ENCODE assay signal across 8 cellular contexts in the genomic region with DNA sequence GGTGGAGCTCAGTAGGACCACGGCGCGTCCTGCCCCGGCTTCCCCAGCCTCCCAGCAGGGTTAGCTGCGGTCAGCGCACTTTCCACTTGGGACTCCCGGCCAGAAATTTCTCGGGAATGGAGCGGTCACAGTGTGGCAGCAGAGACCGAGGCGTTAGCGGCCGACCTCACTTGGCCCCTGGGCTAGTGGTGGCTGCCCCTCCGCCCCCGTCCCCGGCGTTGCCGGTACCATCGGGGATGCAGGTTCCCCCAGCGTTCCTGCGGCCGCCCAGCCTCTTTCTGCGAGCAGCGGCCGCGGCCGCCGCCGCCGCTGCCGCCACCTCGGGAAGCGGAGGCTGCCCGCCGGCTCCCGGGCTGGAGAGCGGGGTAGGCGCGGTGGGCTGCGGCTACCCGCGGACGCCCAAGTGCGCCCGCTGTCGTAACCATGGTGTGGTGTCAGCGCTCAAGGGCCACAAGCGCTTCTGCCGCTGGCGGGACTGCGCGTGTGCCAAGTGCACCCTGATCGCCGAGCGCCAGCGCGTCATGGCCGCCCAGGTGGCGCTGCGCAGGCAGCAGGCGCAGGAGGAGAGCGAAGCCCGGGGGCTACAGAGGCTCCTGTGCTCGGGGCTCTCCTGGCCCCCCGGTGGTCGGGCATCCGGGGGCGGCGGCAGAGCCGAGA. TPM values are rescaled to one million over a fixed set of nuclear protein-coding genes. Genes with fewer than 3 reads are reported as not detected.
DNase-seq lines count a peak whose midpoint lies in the region; ATAC-seq and TF ChIP-seq lines count a peak whose summit lies in the region.

No MANE protein-coding gene starts in this region.

- H3F3A ChIP-seq in neural cell (ENCODE audit: insufficient read depth, low read length, poor library complexity, severe bottlenecking) = no peaks in the 10 kb centered on the region

- H3K36me3 Mint-ChIP-seq in activated T-cell treated with anti-CD3 and anti-CD28 coated beads, Interleukin-2, amount 50 U/mL, for 24 hours (ENCODE audit: low read depth) = no peaks in the 10 kb centered on the region
- H3K36me3 Mint-ChIP-seq in type B pancreatic cell = no peaks in the 10 kb centered on the region

- H3K27me3 ChIP-seq in foreskin keratinocyte = peaks cover 14% of the 10 kb centered on the region
- H3K27me3 ChIP-seq in neural cell (ENCODE audit: insufficient read depth, low read depth, low read length) = no peaks in the 10 kb centered on the region

- no peaks in the 10 kb centered on the region for H3K9me3 ChIP-seq in neural cell (ENCODE audit: low read length)

- peaks cover 8% of the 10 kb centered on the region for H3K4me1 Mint-ChIP-seq in activated T-cell treated with anti-CD3 and anti-CD28 coated beads, Interleukin-2, amount 50 U/mL, for 24 hours (ENCODE audit: low read depth)
- no peaks in the 10 kb centered on the region for H3K4me1 Mint-ChIP-seq in type B pancreatic cell (ENCODE audit: unreplicated experiment)

- DNase-seq in GM12865 (ENCODE audit: low read depth) = peak; percentile 6
- DNase-seq in NCI-H2171 treated with DMSO at 0.1 percent for 48 hours (lab: John Stamatoyannopoulos, UW) = peak; percentile 26
- peak; percentile 55 for DNase-seq in activated T-cell treated with anti-CD3 and anti-CD28 coated beads, Interleukin-2, amount 50 U/mL, for 24 hours
- DNase-seq in foreskin keratinocyte = peak; percentile 38 to 63
- no peak for DNase-seq in type B pancreatic cell (ENCODE audit: extremely low spot score, unreplicated experiment)
- DNase-seq in NK-92 (lab: John Stamatoyannopoulos, UW; ENCODE audit: unreplicated experiment) = no peak

- H3K4me3 Mint-ChIP-seq in activated T-cell treated with anti-CD3 and anti-CD28 coated beads, Interleukin-2, amount 50 U/mL, for 24 hours = peak overlapping the region; percentile 56
- peak overlapping the region; percentile 85 for H3K4me3 Mint-ChIP-seq in type B pancreatic cell

- no peak overlapping the region for H3K27ac Mint-ChIP-seq in activated T-cell treated with anti-CD3 and anti-CD28 coated beads, Interleukin-2, amount 50 U/mL, for 24 hours
- H3K27ac Mint-ChIP-seq in type B pancreatic cell = no peak overlapping the region

- no peaks in the 10 kb centered on the region for H3K4me1 ChIP-seq in foreskin keratinocyte

- peak overlapping the region; percentile 5 for H2AFZ ChIP-seq in neural cell (ENCODE audit: low read depth, low read length)

- H3K79me2 ChIP-seq in neural cell (replicated peaks; ENCODE audit: insufficient read depth, low read length) = peaks cover 14% of the 10 kb centered on the region

- H3K27me3 Mint-ChIP-seq in activated T-cell treated with anti-CD3 and anti-CD28 coated beads, Interleukin-2, amount 50 U/mL, for 24 hours = peaks cover 52% of the 10 kb centered on the region
- H3K27me3 Mint-ChIP-seq in type B pancreatic cell = peaks cover 52% of the 10 kb centered on the region

- no peaks in the 10 kb centered on the region for H3K9me3 Mint-ChIP-seq in activated T-cell treated with anti-CD3 and anti-CD28 coated beads, Interleukin-2, amount 50 U/mL, for 24 hours
- H3K9me3 Mint-ChIP-seq in type B pancreatic cell = no peaks in the 10 kb centered on the region

- ATAC-seq in HG02763 (IDR thresholded peaks at IDR 0.05; ENCODE audit: unreplicated experiment) (peak; percentile 59), foreskin keratinocyte (peak; percentile 90)

- H4K20me1 ChIP-seq in neural cell (ENCODE audit: insufficient read depth) = no peaks in the 10 kb centered on the region

- peak overlapping the region; percentile 59 for H3K9ac ChIP-seq in neural cell (ENCODE audit: low read length)

- peak overlapping the region; percentile 3 for H3K4me2 ChIP-seq in neural cell (ENCODE audit: low read length)

- H3K27ac ChIP-seq in foreskin keratinocyte = no peak overlapping the region
- no peak overlapping the region for H3K27ac ChIP-seq in neural cell (ENCODE audit: low read length)

- H3K9me2 ChIP-seq in neural cell (ENCODE audit: insufficient read depth, low read length) = no peaks in the 10 kb centered on the region

- no peaks in the 10 kb centered on the region for H3K36me3 ChIP-seq in neural cell (ENCODE audit: insufficient read depth, low read length)

- peak; percentile 17 for TF ChIP-seq EP300 in neural cell (conservative IDR thresholded peaks at IDR 0.05; ENCODE audit: poor library complexity, severe bottlenecking)

- no peak for TF ChIP-seq CTCF in GM12865 (IDR thresholded peaks at IDR 0.05; ENCODE audit: insufficient read depth, low read depth, low read length, missing control alignments)
- TF ChIP-seq CTCF in foreskin keratinocyte (conservative IDR thresholded peaks at IDR 0.05) = peak; percentile 51
- peak; percentile 69 for TF ChIP-seq CTCF in neural cell (IDR thresholded peaks at IDR 0.05; ENCODE audit: poor library complexity, severe bottlenecking)
- TF ChIP-seq CTCF in type B pancreatic cell (conservative IDR thresholded peaks at IDR 0.05) = peak; percentile 31

- TF ChIP-seq RAD21 in neural cell (conservative IDR thresholded peaks at IDR 0.05) = peak; percentile 39

- H3K4me3 ChIP-seq in GM12865 (ENCODE audit: low read depth, low read length) (no peak overlapping the region), neural cell (ENCODE audit: low read length) (peak overlapping the region; percentile 73)

TF ChIP-seq in neural cell, 6 proteins besides CTCF, POLR2A, EP300 and RAD21:
- TF ChIP-seq, protein P1, sequence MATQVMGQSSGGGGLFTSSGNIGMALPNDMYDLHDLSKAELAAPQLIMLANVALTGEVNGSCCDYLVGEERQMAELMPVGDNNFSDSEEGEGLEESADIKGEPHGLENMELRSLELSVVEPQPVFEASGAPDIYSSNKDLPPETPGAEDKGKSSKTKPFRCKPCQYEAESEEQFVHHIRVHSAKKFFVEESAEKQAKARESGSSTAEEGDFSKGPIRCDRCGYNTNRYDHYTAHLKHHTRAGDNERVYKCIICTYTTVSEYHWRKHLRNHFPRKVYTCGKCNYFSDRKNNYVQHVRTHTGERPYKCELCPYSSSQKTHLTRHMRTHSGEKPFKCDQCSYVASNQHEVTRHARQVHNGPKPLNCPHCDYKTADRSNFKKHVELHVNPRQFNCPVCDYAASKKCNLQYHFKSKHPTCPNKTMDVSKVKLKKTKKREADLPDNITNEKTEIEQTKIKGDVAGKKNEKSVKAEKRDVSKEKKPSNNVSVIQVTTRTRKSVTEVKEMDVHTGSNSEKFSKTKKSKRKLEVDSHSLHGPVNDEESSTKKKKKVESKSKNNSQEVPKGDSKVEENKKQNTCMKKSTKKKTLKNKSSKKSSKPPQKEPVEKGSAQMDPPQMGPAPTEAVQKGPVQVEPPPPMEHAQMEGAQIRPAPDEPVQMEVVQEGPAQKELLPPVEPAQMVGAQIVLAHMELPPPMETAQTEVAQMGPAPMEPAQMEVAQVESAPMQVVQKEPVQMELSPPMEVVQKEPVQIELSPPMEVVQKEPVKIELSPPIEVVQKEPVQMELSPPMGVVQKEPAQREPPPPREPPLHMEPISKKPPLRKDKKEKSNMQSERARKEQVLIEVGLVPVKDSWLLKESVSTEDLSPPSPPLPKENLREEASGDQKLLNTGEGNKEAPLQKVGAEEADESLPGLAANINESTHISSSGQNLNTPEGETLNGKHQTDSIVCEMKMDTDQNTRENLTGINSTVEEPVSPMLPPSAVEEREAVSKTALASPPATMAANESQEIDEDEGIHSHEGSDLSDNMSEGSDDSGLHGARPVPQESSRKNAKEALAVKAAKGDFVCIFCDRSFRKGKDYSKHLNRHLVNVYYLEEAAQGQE (IDR thresholded peaks at IDR 0.05; ENCODE audit: borderline replicate concordance) = no peak
- peak; percentile 25 for TF ChIP-seq TAF1 (IDR thresholded peaks at IDR 0.05; ENCODE audit: low read depth)
- TF ChIP-seq SMC3 (conservative IDR thresholded peaks at IDR 0.05; ENCODE audit: poor library complexity) = peak; percentile 59
- no peak for TF ChIP-seq EZH2 (IDR thresholded peaks at IDR 0.05; ENCODE audit: borderline replicate concordance, insufficient read depth, low read length, poor library complexity, severe bottlenecking)
- TF ChIP-seq POLR2AphosphoS5 (IDR thresholded peaks at IDR 0.05) = no peak
- TF ChIP-seq MXI1 (conservative IDR thresholded peaks at IDR 0.05; ENCODE audit: poor library complexity, severe bottlenecking) = peak; percentile 54

RNA-seq across cellular contexts. Expression of a gene that starts 0.5 kb away (rescaled TPM):
- total RNA-seq in foreskin keratinocyte = 0.58 and 0.78 TPM in 2 replicates
- 0.35 and 0.38 TPM in 2 replicates for polyA plus RNA-seq in foreskin keratinocyte
- 0.64 and 0.82 TPM in 2 replicates for polyA plus RNA-seq in neural cell
- polyA minus RNA-seq in neural cell = 1.9 and 2.5 TPM in 2 replicates
- 1.2 and 1.5 TPM in 2 replicates for total RNA-seq in type B pancreatic cell (ENCODE audit: low replicate concordance)

Comparison
In these comparisons a context has a peak if more than half of its experiments do, and no peak if none do; other contexts are left out.
1. DNase-seq: peak in GM12865 (single experiment), NCI-H2171 treated with DMSO at 0.1 percent for 48 hours (single experiment), activated T-cell treated with anti-CD3 and anti-CD28 coated beads, Interleukin-2, amount 50 U/mL, for 24 hours (single experiment) and foreskin keratinocyte (2 of 2); none in type B pancreatic cell (single experiment) and NK-92 (single experiment).